ENCODE assay signal across 13 cellular contexts in the genomic region with DNA sequence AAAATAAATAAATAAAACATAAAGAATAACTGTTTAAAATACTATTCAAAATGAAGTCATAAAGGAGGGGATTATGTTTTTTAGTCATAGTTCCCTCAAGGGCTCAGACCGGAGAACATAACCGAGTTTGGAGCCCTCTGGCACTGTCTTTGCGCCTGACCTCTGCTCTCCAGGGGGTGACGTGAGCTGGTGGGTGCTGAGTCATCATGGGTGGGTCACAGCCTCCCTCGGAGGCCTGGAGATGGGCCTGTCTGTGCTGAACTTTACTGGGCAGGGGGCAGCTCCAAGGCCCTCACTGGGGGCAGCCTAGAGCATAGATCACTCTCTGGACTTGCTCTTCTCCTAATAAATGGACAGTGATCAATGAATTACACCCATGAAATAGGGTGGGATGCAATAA. TPM values are rescaled to one million over a fixed set of nuclear protein-coding genes. Genes with fewer than 3 reads are reported as not detected.
DNase-seq lines count a peak whose midpoint lies in the region; ATAC-seq and TF ChIP-seq lines count a peak whose summit lies in the region.
"Had no signal": no experiment of that assay in that cellular context is flagged by ENCODE, and none has a peak within 500 bp of the region (broad histone marks: within the 10 kb centered on the region; RNA-seq: fewer than 3 reads in every experiment).

No MANE protein-coding gene starts in this region.

- no peaks in the 10 kb centered on the region for H3K27me3 Mint-ChIP-seq in activated T-helper 2 cell treated with anti-CD3 and anti-CD28 coated beads, Interferon-gamma antibody, Interleukin-2, Interleukin-4, amounts not matched to agents 10 μg/mL and 5 μg/mL and 100 μg/mL, durations not matched to agents 14 hours and 24 hours and 36 hours (ENCODE audit: low read depth)
- H3K27me3 Mint-ChIP-seq in mesothelial cell of epicardium (ENCODE audit: low read depth): no peaks in the 10 kb centered on the region
- H3K27me3 Mint-ChIP-seq: activated B cell treated with CpG ODN at 0.5 μM for 24 hours had no signal

- peak; percentile 33 for ATAC-seq in RWPE2 (ENCODE audit: low read depth)
- no peak for ATAC-seq in HG02588 (IDR thresholded peaks at IDR 0.05; ENCODE audit: unreplicated experiment)
- ATAC-seq: mucosa of descending colon had no signal

- peaks cover 7% of the 10 kb centered on the region for H3K36me3 Mint-ChIP-seq in activated T-helper 2 cell treated with anti-CD3 and anti-CD28 coated beads, Interferon-gamma antibody, Interleukin-2, Interleukin-4, amounts not matched to agents 10 μg/mL and 5 μg/mL and 100 μg/mL, durations not matched to agents 14 hours and 24 hours and 36 hours (ENCODE audit: low read depth)
- peaks cover 6% of the 10 kb centered on the region for H3K36me3 Mint-ChIP-seq in mesothelial cell of epicardium

- H3K9me3 Mint-ChIP-seq in activated T-helper 2 cell treated with anti-CD3 and anti-CD28 coated beads, Interferon-gamma antibody, Interleukin-2, Interleukin-4, amounts not matched to agents 10 μg/mL and 5 μg/mL and 100 μg/mL, durations not matched to agents 14 hours and 24 hours and 36 hours: no peaks in the 10 kb centered on the region
- H3K9me3 Mint-ChIP-seq in mesothelial cell of epicardium: no peaks in the 10 kb centered on the region
- H3K9me3 Mint-ChIP-seq: activated B cell treated with CpG ODN at 0.5 μM for 24 hours had no signal

- H3K27ac Mint-ChIP-seq in activated T-helper 2 cell treated with anti-CD3 and anti-CD28 coated beads, Interferon-gamma antibody, Interleukin-2, Interleukin-4, amounts not matched to agents 10 μg/mL and 5 μg/mL and 100 μg/mL, durations not matched to agents 14 hours and 24 hours and 36 hours: no peak overlapping the region
- H3K27ac Mint-ChIP-seq in mesothelial cell of epicardium: no peak overlapping the region
- H3K27ac Mint-ChIP-seq: activated B cell treated with CpG ODN at 0.5 μM for 24 hours had no signal

- H3K36me3 ChIP-seq in RWPE2 (ENCODE audit: low read depth): no peaks in the 10 kb centered on the region

- H3K4me1 Mint-ChIP-seq in activated T-helper 2 cell treated with anti-CD3 and anti-CD28 coated beads, Interferon-gamma antibody, Interleukin-2, Interleukin-4, amounts not matched to agents 10 μg/mL and 5 μg/mL and 100 μg/mL, durations not matched to agents 14 hours and 24 hours and 36 hours (ENCODE audit: low read depth): peaks cover 21% of the 10 kb centered on the region
- peaks cover 13% of the 10 kb centered on the region for H3K4me1 Mint-ChIP-seq in mesothelial cell of epicardium

- H3K4me3 ChIP-seq in RWPE2 (ENCODE audit: severe bottlenecking) (no peak overlapping the region), fibroblast of mammary gland (ENCODE audit: control insufficient read depth, low read depth, low read length) (no peak overlapping the region), lower leg skin (ENCODE audit: low read depth, poor library complexity, severe bottlenecking) (no peak overlapping the region)
- H3K4me3 ChIP-seq: coronary artery, mucosa of descending colon had no signal

- DNase-seq in A172 (ENCODE audit: low spot score): peak; percentile 65
- peak; percentile 50 for DNase-seq in H4 (ENCODE audit: low spot score)
- DNase-seq in RWPE2 (ENCODE audit: low spot score): no peak
- DNase-seq in fibroblast of mammary gland (ENCODE audit: low read depth): peak; percentile 92
- DNase-seq in activated T-helper 2 cell treated with anti-CD3 and anti-CD28 coated beads, Interferon-gamma antibody, Interleukin-2, Interleukin-4, amounts not matched to agents 10 μg/mL and 5 μg/mL and 100 μg/mL, durations not matched to agents 14 hours and 24 hours and 36 hours (ENCODE audit: low spot score): no peak
- DNase-seq in lower leg skin (ENCODE audit: low spot score in 2 of 2): no peak
- DNase-seq in mesothelial cell of epicardium (ENCODE audit: low spot score in 2 of 2, unreplicated experiment in 2 of 2): no peak
- DNase-seq: activated B cell treated with CpG ODN at 0.5 μM for 24 hours, activated gamma-delta T cell, NCI-H1436 treated with DMSO at 0.1 percent for 48 hours had no signal

- H3K4me1 ChIP-seq in RWPE2 (ENCODE audit: insufficient read depth, poor library complexity, severe bottlenecking): peaks cover 12% of the 10 kb centered on the region

- no peak for TF ChIP-seq CTCF in RWPE2 (IDR thresholded peaks at IDR 0.05; ENCODE audit: poor library complexity, severe bottlenecking)
- no peak for TF ChIP-seq CTCF in fibroblast of mammary gland (conservative IDR thresholded peaks at IDR 0.05; ENCODE audit: control insufficient read depth, insufficient read depth, low read depth, low read length)
- TF ChIP-seq CTCF in lower leg skin (IDR thresholded peaks at IDR 0.05): no peak
- TF ChIP-seq CTCF in mesothelial cell of epicardium (IDR thresholded peaks at IDR 0.05; ENCODE audit: unreplicated experiment): no peak

- intact Hi-C loops in activated T-helper 2 cell treated with anti-CD3 and anti-CD28 coated beads, Interferon-gamma antibody, Interleukin-2, Interleukin-4, amounts not matched to agents 10 μg/mL and 5 μg/mL and 100 μg/mL, durations not matched to agents 14 hours and 24 hours and 36 hours (cut with micrococcal nuclease): no loop called here
- intact Hi-C loops in lower leg skin (cut with DNase I; ENCODE audit: low total_unique reads): no loop called here

- 34 to 38% methylated on average over 5 of the region's 5 CpGs for WGBS in lower leg skin, 2 donors

- no peaks in the 10 kb centered on the region for H3K9me3 ChIP-seq in RWPE2 (ENCODE audit: severe bottlenecking)
- H3K9me3 ChIP-seq: mucosa of descending colon had no signal

- no peak overlapping the region for H3K4me3 Mint-ChIP-seq in activated T-helper 2 cell treated with anti-CD3 and anti-CD28 coated beads, Interferon-gamma antibody, Interleukin-2, Interleukin-4, amounts not matched to agents 10 μg/mL and 5 μg/mL and 100 μg/mL, durations not matched to agents 14 hours and 24 hours and 36 hours (ENCODE audit: low read depth)
- no peak overlapping the region for H3K4me3 Mint-ChIP-seq in mesothelial cell of epicardium
- H3K4me3 Mint-ChIP-seq: activated B cell treated with CpG ODN at 0.5 μM for 24 hours had no signal

- peak overlapping the region; percentile 70 for H3K27ac ChIP-seq in RWPE2 (ENCODE audit: poor library complexity, severe bottlenecking)
- H3K27ac ChIP-seq: coronary artery had no signal

- no peak for TF ChIP-seq POLR2A in lower leg skin (IDR thresholded peaks at IDR 0.05)

- no peaks in the 10 kb centered on the region for H3K27me3 ChIP-seq in RWPE2 (ENCODE audit: insufficient read depth, poor library complexity, severe bottlenecking)

RNA-seq across cellular contexts. Expression of a gene that starts 3.1 kb away (rescaled TPM):
- total RNA-seq in A172 (2014; rRNA removed; shearing (Covaris generic)): 18.6 and 23.9 TPM in 2 replicates
- 9.6 and 10.0 TPM in 2 replicates for total RNA-seq in H4 (2014; rRNA removed; shearing (Covaris generic))
- total RNA-seq in activated T-helper 2 cell treated with anti-CD3 and anti-CD28 coated beads, Interferon-gamma antibody, Interleukin-2, Interleukin-4, amounts not matched to agents 10 μg/mL and 5 μg/mL and 100 μg/mL, durations not matched to agents 14 hours and 24 hours and 36 hours: 41.0 and 43.5 TPM in 2 replicates
- 10 to 100 TPM; 17.2 to 28.2 (median 27.1) TPM for total RNA-seq in lower leg skin
- total RNA-seq in mesothelial cell of epicardium: 37.1 to 38.3 TPM (median 37.3 TPM) in 3 replicates

RNA-seq across cellular contexts. Expression of a gene that starts 23.1 kb away (rescaled TPM):
- total RNA-seq in A172 (2014; rRNA removed; shearing (Covaris generic)): 22.6 and 27.7 TPM in 2 replicates
- 16.7 and 16.9 TPM in 2 replicates for total RNA-seq in H4 (2014; rRNA removed; shearing (Covaris generic))
- 11.9 and 12.8 TPM in 2 replicates for total RNA-seq in activated T-helper 2 cell treated with anti-CD3 and anti-CD28 coated beads, Interferon-gamma antibody, Interleukin-2, Interleukin-4, amounts not matched to agents 10 μg/mL and 5 μg/mL and 100 μg/mL, durations not matched to agents 14 hours and 24 hours and 36 hours
- 10 to 100 TPM in 2 of 4 donors, 1 to 10 TPM in 2; 7.7 to 16.8 (median 10.5) TPM for total RNA-seq in lower leg skin
- 13.8 to 14.5 TPM (median 14.0 TPM) in 3 replicates for total RNA-seq in mesothelial cell of epicardium

RNA-seq across cellular contexts. Expression of a gene that starts 45.7 kb away (rescaled TPM):
- 62.1 and 97.0 TPM in 2 replicates for total RNA-seq in A172 (2014; rRNA removed; shearing (Covaris generic))
- total RNA-seq in H4 (2014; rRNA removed; shearing (Covaris generic)): 37.4 and 40.8 TPM in 2 replicates
- 49.2 and 51.4 TPM in 2 replicates for total RNA-seq in activated T-helper 2 cell treated with anti-CD3 and anti-CD28 coated beads, Interferon-gamma antibody, Interleukin-2, Interleukin-4, amounts not matched to agents 10 μg/mL and 5 μg/mL and 100 μg/mL, durations not matched to agents 14 hours and 24 hours and 36 hours
- total RNA-seq in lower leg skin (10 to 100 TPM; 35.7 to 44.1 (median 42.3) TPM), mesothelial cell of epicardium (48.3 to 52.5 TPM (median 48.7 TPM) in 3 replicates)

RNA-seq across cellular contexts. Expression of a gene that starts 47.4 kb away (rescaled TPM):
- total RNA-seq in A172 (2014; rRNA removed; shearing (Covaris generic)): 63.0 and 65.5 TPM in 2 replicates
- 35.7 and 39.6 TPM in 2 replicates for total RNA-seq in H4 (2014; rRNA removed; shearing (Covaris generic))
- total RNA-seq in activated T-helper 2 cell treated with anti-CD3 and anti-CD28 coated beads, Interferon-gamma antibody, Interleukin-2, Interleukin-4, amounts not matched to agents 10 μg/mL and 5 μg/mL and 100 μg/mL, durations not matched to agents 14 hours and 24 hours and 36 hours: 101 and 103 TPM in 2 replicates
- total RNA-seq in lower leg skin (10 to 100 TPM; 13.5 to 23.2 (median 18.5) TPM), mesothelial cell of epicardium (29.4 to 33.9 TPM (median 29.6 TPM) in 3 replicates)

RNA-seq across cellular contexts. Expression of a gene that starts 57.0 kb away (rescaled TPM):
- 94.1 and 129 TPM in 2 replicates for total RNA-seq in A172 (2014; rRNA removed; shearing (Covaris generic))
- total RNA-seq in H4 (2014; rRNA removed; shearing (Covaris generic)): 24.3 and 45.5 TPM in 2 replicates
- 66.1 and 68.9 TPM in 2 replicates for total RNA-seq in activated T-helper 2 cell treated with anti-CD3 and anti-CD28 coated beads, Interferon-gamma antibody, Interleukin-2, Interleukin-4, amounts not matched to agents 10 μg/mL and 5 μg/mL and 100 μg/mL, durations not matched to agents 14 hours and 24 hours and 36 hours
- 100 to 1,000 TPM in 2 of 4 donors, 10 to 100 TPM in 2; 94.4 to 109 (median 99.8) TPM for total RNA-seq in lower leg skin
- 63.0 to 64.2 TPM (median 63.0 TPM) in 3 replicates for total RNA-seq in mesothelial cell of epicardium

Comparison
In these comparisons a context has a peak if more than half of its experiments do, and no peak if none do; other contexts are left out.
1. DNase-seq: peak in A172 (single experiment), H4 (single experiment) and fibroblast of mammary gland (single experiment); none in RWPE2 (single experiment), activated T-helper 2 cell treated with anti-CD3 and anti-CD28 coated beads, Interferon-gamma antibody, Interleukin-2, Interleukin-4, amounts not matched to agents 10 μg/mL and 5 μg/mL and 100 μg/mL, durations not matched to agents 14 hours and 24 hours and 36 hours (single experiment), lower leg skin (0 of 2) and mesothelial cell of epicardium (0 of 2).